In the genomic region with DNA sequence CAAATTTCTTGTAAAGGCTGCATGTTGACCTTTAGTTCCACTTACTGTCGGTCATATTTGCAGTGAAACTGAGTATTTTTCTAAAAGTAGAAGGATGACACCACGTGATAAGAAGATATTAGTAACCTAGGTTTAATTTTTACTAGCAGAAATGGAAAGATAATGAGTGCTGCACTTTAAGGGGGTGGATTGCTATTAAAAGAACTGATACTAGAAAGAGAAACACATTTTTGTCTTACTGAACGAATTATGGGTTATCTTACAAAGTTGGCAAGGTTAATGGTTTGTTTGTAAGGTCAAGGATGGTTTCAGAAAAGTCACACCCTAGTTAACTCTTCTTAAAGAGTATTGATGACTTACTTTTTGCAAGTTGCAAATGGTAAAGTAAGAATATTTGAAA, we compare ENCODE assay signal across 1 cellular context.
TF ChIP-seq lines count a peak whose summit lies in the region.

No MANE protein-coding gene starts in this region.

TF ChIP-seq in HCT116, 20 proteins besides CTCF, POLR2A, EP300 and RAD21:
- TF ChIP-seq JUND (IDR thresholded peaks at IDR 0.05): no peak
- no peak for TF ChIP-seq CEBPB (IDR thresholded peaks at IDR 0.05; ENCODE audit: low read depth)
- no peak for TF ChIP-seq EZH2phosphoT487 (IDR thresholded peaks at IDR 0.05; ENCODE audit: borderline replicate concordance)
- TF ChIP-seq CBX3 (IDR thresholded peaks at IDR 0.05; ENCODE audit: low read depth): no peak
- TF ChIP-seq ZNF274 (IDR thresholded peaks at IDR 0.05; ENCODE audit: low read depth, low read length): no peak
- TF ChIP-seq SRF (IDR thresholded peaks at IDR 0.05; ENCODE audit: low read depth): no peak
- no peak for TF ChIP-seq YY1 (IDR thresholded peaks at IDR 0.05; ENCODE audit: extremely low read depth, insufficient replicate concordance, low read depth, low read length)
- no peak for TF ChIP-seq REST (IDR thresholded peaks at IDR 0.05; ENCODE audit: low read depth)
- TF ChIP-seq POLR2AphosphoS5 (IDR thresholded peaks at IDR 0.05; ENCODE audit: low read depth, low read length): no peak
- TF ChIP-seq TCF7L2 (IDR thresholded peaks at IDR 0.05; ENCODE audit: borderline replicate concordance, extremely low read depth, insufficient read depth, insufficient read length): no peak
- TF ChIP-seq ZFX (IDR thresholded peaks at IDR 0.05): no peak
- TF ChIP-seq ZBTB33 (IDR thresholded peaks at IDR 0.05; ENCODE audit: extremely low read depth, insufficient replicate concordance, low read length): no peak
